20 cellular contexts compared by ENCODE assay signal in genomic region chr1:6426321-6426971, GRCh38. TPM values are rescaled to one million over a fixed set of nuclear protein-coding genes. Genes with fewer than 3 reads are reported as not detected.
A peak's percentile ranks its signal among the peaks of the same experiment; 100 is the strongest.
DNase-seq lines count a peak whose midpoint lies in the region; ATAC-seq and TF ChIP-seq lines count a peak whose summit lies in the region.
"Had no signal": no experiment of that assay in that cellular context is flagged by ENCODE, and none has a peak within 500 bp of the region (broad histone marks: within the 10 kb centered on the region; RNA-seq: fewer than 3 reads in every experiment).

No MANE protein-coding gene starts in this region.

- H3K4me3 ChIP-seq in PC-3 (ENCODE audit: low read length), result no peak overlapping the region
- H3K4me3 ChIP-seq in neural progenitor cell, result no peak overlapping the region
- H3K4me3 ChIP-seq in right lobe of liver, result no peak overlapping the region
- H3K4me3 ChIP-seq in SK-N-SH (ENCODE audit: low read depth in 2 of 2, low read length in 1 of 2), result no peak overlapping the region
- H3K4me3 ChIP-seq in Karpas-422 (ENCODE audit: low read length), result no peak overlapping the region
- H3K4me3 ChIP-seq: GM23338, SJCRH30 had no signal

- in situ Hi-C loops in GM13977 (cut with MboI; ENCODE audit: low pct_unique_long_range_greater_than_20kb, low sequenced_read_pairs, unreplicated experiment), result no loop called here

- H3F3A ChIP-seq in PC-3 (ENCODE audit: low read length, unreplicated experiment), result no peaks in the 10 kb centered on the region
- peaks cover 12% of the 10 kb centered on the region for H3F3A ChIP-seq in neural progenitor cell (ENCODE audit: low read depth)
- no peaks in the 10 kb centered on the region for H3F3A ChIP-seq in SK-N-SH (replicated peaks; ENCODE audit: insufficient read depth)

- H3K9me2 ChIP-seq in PC-3 (replicated peaks; ENCODE audit: low read length) (no peaks in the 10 kb centered on the region), SK-N-SH (no peaks in the 10 kb centered on the region), Karpas-422 (replicated peaks; ENCODE audit: insufficient read depth, low read length) (no peaks in the 10 kb centered on the region)

- H3K4me1 Mint-ChIP-seq in chondrocyte (ENCODE audit: low read depth) (peaks cover 27% of the 10 kb centered on the region), neural progenitor cell (peaks cover 23% of the 10 kb centered on the region)

- H3K4me1 ChIP-seq in PC-3 (ENCODE audit: insufficient read depth, low read length) (peaks cover 64% of the 10 kb centered on the region), neural progenitor cell (peaks cover 12% of the 10 kb centered on the region), right lobe of liver (peaks cover 0 to 11% (median 0%) of the 10 kb centered on the region in 4 donors), SK-N-SH (ENCODE audit: control insufficient read depth in 1 of 2, insufficient read depth in 2 of 2, low read depth in 1 of 2, low read length in 1 of 2) (peaks cover 6 to 14% of the 10 kb centered on the region in 2 experiments; a peak in 1 of 4 replicates), Karpas-422 (ENCODE audit: low read length) (no peaks in the 10 kb centered on the region; the same call in 1 of the 2 replicates)
- H3K4me1 ChIP-seq: SJCRH30 had no signal

- no peak overlapping the region for H2AFZ ChIP-seq in PC-3 (ENCODE audit: low read length)
- no peak overlapping the region for H2AFZ ChIP-seq in neural progenitor cell (replicated peaks)
- no peak overlapping the region for H2AFZ ChIP-seq in SK-N-SH (ENCODE audit: low read depth)
- no peak overlapping the region for H2AFZ ChIP-seq in Karpas-422 (ENCODE audit: low read length)
- H2AFZ ChIP-seq: GM23338 had no signal

- H3K27ac ChIP-seq in PC-3 (ENCODE audit: low read length) (no peak overlapping the region), neural progenitor cell (no peak overlapping the region), right lobe of liver (no peak overlapping the region), SK-N-SH (ENCODE audit: low read depth in 2 of 2, low read length in 1 of 2) (no peak overlapping the region), Karpas-422 (ENCODE audit: low read length) (no peak overlapping the region)
- H3K27ac ChIP-seq: KMS-11, SJCRH30 had no signal

- H3K27me3 Mint-ChIP-seq in chondrocyte (ENCODE audit: low read depth) (peaks cover 36% of the 10 kb centered on the region), neural progenitor cell (ENCODE audit: insufficient read depth, low read depth) (peaks cover 56% of the 10 kb centered on the region)

- 70% methylated on average over 2 of the region's 9 CpGs for WGBS in right lobe of liver (ENCODE audit: insufficient coverage, low coverage, low lambda C conversion rate, missing lambda C conversion rate)
- 80% methylated on average over 1 of the region's 9 CpGs for WGBS in SK-N-SH (ENCODE audit: low lambda C conversion rate)

- H3K9me3 ChIP-seq in PC-3 (ENCODE audit: low read length), result no peaks in the 10 kb centered on the region
- no peaks in the 10 kb centered on the region for H3K9me3 ChIP-seq in neural progenitor cell (ENCODE audit: low read depth)
- no peaks in the 10 kb centered on the region for H3K9me3 ChIP-seq in right lobe of liver
- H3K9me3 ChIP-seq in SK-N-SH, result no peaks in the 10 kb centered on the region
- H3K9me3 ChIP-seq in Karpas-422 (ENCODE audit: low read length), result no peaks in the 10 kb centered on the region
- H3K9me3 ChIP-seq: SJCRH30 had no signal

- TF ChIP-seq POLR2A in right lobe of liver (IDR thresholded peaks at IDR 0.05), result no peak

- peaks cover 5% of the 10 kb centered on the region; the same call in 1 of the 2 replicates for H3K79me2 ChIP-seq in PC-3 (ENCODE audit: low read length)
- no peaks in the 10 kb centered on the region for H3K79me2 ChIP-seq in neural progenitor cell (ENCODE audit: low read depth)
- H3K79me2 ChIP-seq in SK-N-SH (ENCODE audit: insufficient read depth), result no peaks in the 10 kb centered on the region
- no peaks in the 10 kb centered on the region for H3K79me2 ChIP-seq in Karpas-422 (ENCODE audit: low read length)

- H3K9me3 Mint-ChIP-seq in chondrocyte (ENCODE audit: low read depth), result no peaks in the 10 kb centered on the region
- no peaks in the 10 kb centered on the region for H3K9me3 Mint-ChIP-seq in neural progenitor cell
- H3K9me3 Mint-ChIP-seq: CD4-positive, CD25-positive, alpha-beta regulatory T cell; GM23338 had no signal

- TF ChIP-seq CTCF in GM13977 (IDR thresholded peaks at IDR 0.05; ENCODE audit: extremely low read depth, insufficient read depth, missing control alignments), result no peak
- TF ChIP-seq CTCF in PC-3 (conservative IDR thresholded peaks at IDR 0.05; ENCODE audit: low read depth, low read length), result no peak
- TF ChIP-seq CTCF in chondrocyte (IDR thresholded peaks at IDR 0.05), result no peak
- no peak for TF ChIP-seq CTCF in neural progenitor cell (IDR thresholded peaks at IDR 0.05)
- no peak for TF ChIP-seq CTCF in right lobe of liver (IDR thresholded peaks at IDR 0.05)
- TF ChIP-seq CTCF in SK-N-SH (IDR thresholded peaks at IDR 0.05), result no peak
- TF ChIP-seq CTCF in GM10248 (IDR thresholded peaks at IDR 0.05; ENCODE audit: control extremely low read depth, extremely low read depth, low read depth, missing control alignments), result no peak

- no peaks in the 10 kb centered on the region for H4K20me1 ChIP-seq in PC-3 (ENCODE audit: low read length)
- peaks cover 32% of the 10 kb centered on the region for H4K20me1 ChIP-seq in neural progenitor cell (ENCODE audit: low read depth)
- no peaks in the 10 kb centered on the region for H4K20me1 ChIP-seq in SK-N-SH (ENCODE audit: insufficient read depth)
- no peaks in the 10 kb centered on the region for H4K20me1 ChIP-seq in Karpas-422 (ENCODE audit: insufficient read depth, low read depth, low read length)

- H3K4me2 ChIP-seq in PC-3 (ENCODE audit: low read length) (peak overlapping the region; percentile 61; the same call in 1 of the 2 replicates), neural progenitor cell (no peak overlapping the region), SK-N-SH (no peak overlapping the region), Karpas-422 (ENCODE audit: low read depth, low read length, poor library complexity, severe bottlenecking) (no peak overlapping the region)
- H3K4me2 ChIP-seq: GM23338, KMS-11 had no signal

- peak; percentile 19 for DNase-seq in GM13977 (ENCODE audit: low spot score)
- no peak for DNase-seq in PC-3
- DNase-seq in chondrocyte (ENCODE audit: low spot score), result peak; percentile 72
- DNase-seq in neural progenitor cell (ENCODE audit: low spot score), result peak; percentile 1
- DNase-seq in right lobe of liver, result no peak
- no peak for DNase-seq in SK-N-SH
- DNase-seq in Karpas-422, result no peak
- DNase-seq in GM10248 (ENCODE audit: extremely low spot score), result no peak
- DNase-seq: CD4-positive, CD25-positive, alpha-beta regulatory T cell; COR-L47; DMS 273 treated with DMSO at 0.1 percent for 48 hours; DND-41; NCI-H1417 treated with DMSO at 0.1 percent for 48 hours; NCI-H187 treated with DMSO at 0.1 percent for 48 hours; NCI-H226; NCI-H524; NCI-H82; SJCRH30 had no signal

- intact Hi-C loops in PC-3 (cut with micrococcal nuclease), result no loop called here
- intact Hi-C loops in right lobe of liver (cut with DNase I), result loop anchor here in 1 of 2 donors (10.0 kb wide), 1 partner anchor 182 kb away; the partner anchor contains the start of gene HES3

- H3K9ac ChIP-seq in PC-3 (ENCODE audit: low read length), result no peak overlapping the region
- H3K9ac ChIP-seq in neural progenitor cell, result no peak overlapping the region
- no peak overlapping the region for H3K9ac ChIP-seq in SK-N-SH
- no peak overlapping the region for H3K9ac ChIP-seq in Karpas-422 (ENCODE audit: low read length)
- H3K9ac ChIP-seq: KMS-11 had no signal

- no peaks in the 10 kb centered on the region for H3K36me3 Mint-ChIP-seq in chondrocyte (ENCODE audit: low read depth)
- no peaks in the 10 kb centered on the region for H3K36me3 Mint-ChIP-seq in neural progenitor cell
- H3K36me3 Mint-ChIP-seq: CD4-positive, CD25-positive, alpha-beta regulatory T cell had no signal

- no peak for TF ChIP-seq EP300 in SK-N-SH (IDR thresholded peaks at IDR 0.05; ENCODE audit: borderline replicate concordance in 1 of 2, low read depth in 1 of 2, low read length in 1 of 2)

- H3K27me3 ChIP-seq in PC-3 (ENCODE audit: low read length) (no peaks in the 10 kb centered on the region), neural progenitor cell (peaks cover 78% of the 10 kb centered on the region), right lobe of liver (peaks cover 3 to 21% of the 10 kb centered on the region in 2 donors), SK-N-SH (ENCODE audit: insufficient read depth) (peaks cover 17% of the 10 kb centered on the region), Karpas-422 (ENCODE audit: low read length) (no peaks in the 10 kb centered on the region)

- ATAC-seq in PC-3, result no peak
- ATAC-seq in right lobe of liver, result no peak
- ATAC-seq: GM23338 had no signal

- H3K27ac Mint-ChIP-seq in chondrocyte (ENCODE audit: unreplicated experiment) (no peak overlapping the region), neural progenitor cell (no peak overlapping the region)
- H3K27ac Mint-ChIP-seq: CD4-positive, CD25-positive, alpha-beta regulatory T cell; GM23338 had no signal

- H3K4me3 Mint-ChIP-seq in chondrocyte (ENCODE audit: unreplicated experiment), result no peak overlapping the region
- H3K4me3 Mint-ChIP-seq in neural progenitor cell, result no peak overlapping the region
- H3K4me3 Mint-ChIP-seq: GM23338 had no signal

- POLR2A ChIA-PET in PC-3 (lab: Charles Lee; ENCODE audit: unreplicated experiment) (interaction anchor here (0.6 kb wide), 1 partner anchor 11 kb away, joined by 4 read pairs; no protein-coding TSS in a partner anchor), SK-N-SH (lab: Yijun Ruan, JAX) (no interaction called here), GM10248 (lab: Yijun Ruan, JAX) (no interaction called here)

- CTCF ChIA-PET in PC-3 (lab: Charles Lee) (no interaction called here), SK-N-SH (lab: Yijun Ruan, JAX) (interaction anchor here (0.6 to 16.1 kb wide), 7 partner anchors 12 to 195 kb away, joined by 3 to 290 read pairs (median 6); no protein-coding TSS in a partner anchor), GM10248 (lab: Yijun Ruan, JAX) (interaction anchor here (0.9 to 1.7 kb wide), 4 partner anchors 12 to 220 kb away, joined by 3 to 14 read pairs (median 4); no protein-coding TSS in a partner anchor)

- H3K36me3 ChIP-seq in PC-3 (ENCODE audit: low read depth, low read length) (no peaks in the 10 kb centered on the region), neural progenitor cell (no peaks in the 10 kb centered on the region), right lobe of liver (no peaks in the 10 kb centered on the region), SK-N-SH (replicated peaks in 1 of 2; ENCODE audit: control insufficient read depth in 1 of 2, insufficient read depth in 2 of 2, low read length in 1 of 2) (no peaks in the 10 kb centered on the region), Karpas-422 (ENCODE audit: insufficient read depth, low read length) (no peaks in the 10 kb centered on the region)
- H3K36me3 ChIP-seq: SJCRH30 had no signal

- BruUV-seq in PC-3 (replicated peaks; lab: Mats Ljungman, UMichigan), result no TSS peak

- no peak for TF ChIP-seq RAD21 in SK-N-SH (IDR thresholded peaks at IDR 0.05; ENCODE audit: low read length)

RNA-seq across cellular contexts. Expression of gene ESPN, which starts 1.9 kb away (rescaled TPM):
- total RNA-seq in PC-3 (2014; rRNA removed) (11.1 and 14.1 TPM in 2 replicates), chondrocyte (0.57 to 2.5 TPM (median 2.1 TPM) in 3 replicates), neural progenitor cell (ENCODE audit: low replicate concordance) (7.1 and 11.0 TPM in 2 replicates), right lobe of liver (100 to 1,000 TPM in 4 of 6 experiments, 10 to 100 TPM in 2; 81.6 to 149 (median 120) TPM)
- polyA plus RNA-seq in SK-N-SH (2012; rRNA removed), result 0.13 and 0.33 TPM in 2 replicates
- polyA plus RNA-seq in SK-N-SH (2012; cell fraction: cytosol; rRNA removed), result 0.04 and 0.06 TPM in 2 replicates
- polyA plus RNA-seq in SK-N-SH (2012; cell fraction: nucleus; rRNA removed), result 0.38 and 0.50 TPM in 2 replicates
- total RNA-seq in Karpas-422 (2014; rRNA removed; shearing (Covaris generic); ENCODE audit: low replicate concordance), result not detected in 2 replicates

RNA-seq across cellular contexts. Expression of gene HES2, which starts 6.7 kb away (rescaled TPM):
- total RNA-seq in PC-3 (2014; rRNA removed) (41.0 and 42.9 TPM in 2 replicates), chondrocyte (0.15 to 0.36 TPM in 2 of 3 replicates, not detected in the other), neural progenitor cell (ENCODE audit: low replicate concordance) (0.04 and 0.22 TPM in 2 replicates), right lobe of liver (1 to 10 TPM in 1 of 6 experiments, under 1 TPM in 2, not detected in 3; 0.27 to 1.2 (median 0.68) TPM)
- 0.03 TPM in 2 replicates for polyA plus RNA-seq in SK-N-SH (2012; rRNA removed)
- polyA plus RNA-seq in SK-N-SH (2012; cell fraction: cytosol; rRNA removed), result 0.06 and 0.09 TPM in 2 replicates
- 0.10 and 0.11 TPM in 2 replicates for polyA plus RNA-seq in SK-N-SH (2012; cell fraction: nucleus; rRNA removed)
- not detected in 2 replicates for total RNA-seq in Karpas-422 (2014; rRNA removed; shearing (Covaris generic); ENCODE audit: low replicate concordance)
- total RNA-seq: CD4-positive, CD25-positive, alpha-beta regulatory T cell; SJCRH30 had no signal
- polyA plus RNA-seq: CD4-positive, CD25-positive, alpha-beta regulatory T cell had no signal

RNA-seq across cellular contexts. Expression of gene ACOT7, which starts 32.9 kb away (rescaled TPM):
- total RNA-seq in PC-3 (2014; rRNA removed), result 164 and 165 TPM in 2 replicates
- total RNA-seq in chondrocyte, result 43.9 to 48.1 TPM (median 44.0 TPM) in 3 replicates
- 19.6 and 44.9 TPM in 2 replicates for total RNA-seq in neural progenitor cell (ENCODE audit: low replicate concordance)
- 10 to 100 TPM; 10.8 to 19.7 (median 14.1) TPM for total RNA-seq in right lobe of liver
- polyA plus RNA-seq in SK-N-SH (2012; rRNA removed), result 225 and 289 TPM in 2 replicates
- 134 and 197 TPM in 2 replicates for polyA plus RNA-seq in SK-N-SH (2012; cell fraction: cytosol; rRNA removed)
- polyA plus RNA-seq in SK-N-SH (2012; cell fraction: nucleus; rRNA removed), result 168 and 199 TPM in 2 replicates
- 11.8 and 25.9 TPM in 2 replicates for total RNA-seq in Karpas-422 (2014; rRNA removed; shearing (Covaris generic); ENCODE audit: low replicate concordance)

RNA-seq across cellular contexts. Expression of gene TNFRSF25, which starts 39.5 kb away (rescaled TPM):
- 42.5 and 60.1 TPM in 2 replicates for total RNA-seq in PC-3 (2014; rRNA removed)
- total RNA-seq in chondrocyte, result 20.1 to 32.4 TPM (median 21.4 TPM) in 3 replicates
- total RNA-seq in neural progenitor cell (ENCODE audit: low replicate concordance), result 15.6 and 23.7 TPM in 2 replicates
- 1 to 10 TPM; 1.1 to 3.2 (median 2.1) TPM for total RNA-seq in right lobe of liver
- 20.8 TPM in 2 replicates for polyA plus RNA-seq in SK-N-SH (2012; rRNA removed)
- polyA plus RNA-seq in SK-N-SH (2012; cell fraction: cytosol; rRNA removed), result 2.6 and 5.2 TPM in 2 replicates
- 170 and 223 TPM in 2 replicates for polyA plus RNA-seq in SK-N-SH (2012; cell fraction: nucleus; rRNA removed)
- total RNA-seq in Karpas-422 (2014; rRNA removed; shearing (Covaris generic); ENCODE audit: low replicate concordance), result 0.58 TPM in 1 of 2 replicates, not detected in the other

Comparison
In these comparisons a context has a peak if more than half of its experiments do, and no peak if none do; other contexts are left out.
1. DNase-seq: peak in GM13977 (single experiment), chondrocyte (single experiment) and neural progenitor cell (single experiment); none in PC-3 (single experiment), right lobe of liver (0 of 3), SK-N-SH (single experiment), Karpas-422 (single experiment) and GM10248 (single experiment).
2. RNA of gene HES2, which starts 6.7 kb away (total RNA-seq): 41.0 to 42.9 TPM in PC-3; 0.27 to 1.2 TPM in right lobe of liver, 0.15 to 0.36 TPM in chondrocyte, 0.04 to 0.22 TPM in neural progenitor cell and not detected in Karpas-422; every median in the first group is over 10 times any median in the second.